Comparison of ENCODE assay signal across 11 cellular contexts in the genomic region with DNA sequence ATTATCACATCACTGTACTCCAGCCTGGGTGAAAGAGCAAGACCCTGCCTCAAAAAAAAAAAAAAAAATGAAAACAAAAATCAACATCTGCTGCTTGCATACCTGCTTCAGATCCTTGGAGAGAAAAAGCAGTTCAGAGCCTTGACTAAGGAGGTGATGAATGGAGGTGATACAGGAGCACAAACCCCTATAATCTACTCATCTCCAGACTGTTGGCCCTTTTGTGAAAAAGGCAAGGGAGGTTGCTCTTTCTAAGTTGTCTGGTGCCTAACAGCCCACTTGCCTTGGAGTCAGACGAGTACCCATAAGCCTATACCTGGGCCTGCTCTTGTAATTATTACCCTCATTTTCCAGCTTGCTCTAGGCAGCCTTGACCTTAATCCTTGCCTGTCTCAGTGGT. TPM values are rescaled to one million over a fixed set of nuclear protein-coding genes. Genes with fewer than 3 reads are reported as not detected.
DNase-seq lines count a peak whose midpoint lies in the region; TF ChIP-seq lines count a peak whose summit lies in the region.
"Had no signal": no experiment of that assay in that cellular context is flagged by ENCODE, and none has a peak within 500 bp of the region (broad histone marks: within the 10 kb centered on the region; RNA-seq: fewer than 3 reads in every experiment).

No MANE protein-coding gene starts in this region.

- H3K4me3 Mint-ChIP-seq in activated naive CD8-positive, alpha-beta T cell treated with anti-CD3 and anti-CD28 coated beads for 36 hours: peak overlapping the region; percentile 90
- H3K4me3 Mint-ChIP-seq in nephron progenitor cell: peak overlapping the region; percentile 95

- TF ChIP-seq CTCF in nephron progenitor cell (IDR thresholded peaks at IDR 0.05): no peak

- peak; percentile 11 for DNase-seq in NCI-H2171 treated with DMSO at 0.1 percent for 48 hours (lab: John Stamatoyannopoulos, UW)
- no peak for DNase-seq in NCI-H2171 (lab: John Stamatoyannopoulos, UW)
- DNase-seq in Jurkat, Clone E6-1 (ENCODE audit: low read depth, low spot score): no peak
- no peak for DNase-seq in activated naive CD8-positive, alpha-beta T cell treated with anti-CD3 and anti-CD28 coated beads for 36 hours
- no peak for DNase-seq in nephron progenitor cell
- DNase-seq in pons (ENCODE audit: low spot score): no peak
- DNase-seq in NCI-H2081 (lab: John Stamatoyannopoulos, UW): no peak
- DNase-seq in amniotic stem cell (lab: John Stamatoyannopoulos, UW): no peak
- DNase-seq: DMS79; effector CD8-positive, alpha-beta T cell; NCI-H146 had no signal

- peak overlapping the region; percentile 95 for H3K4me3 ChIP-seq in Jurkat, Clone E6-1 (ENCODE audit: low read length)

- no peaks in the 10 kb centered on the region for H3K27me3 Mint-ChIP-seq in activated naive CD8-positive, alpha-beta T cell treated with anti-CD3 and anti-CD28 coated beads for 36 hours
- H3K27me3 Mint-ChIP-seq in nephron progenitor cell (ENCODE audit: low read depth, poor library complexity): peaks cover 2% of the 10 kb centered on the region

- peaks cover 50% of the 10 kb centered on the region for H3K4me1 Mint-ChIP-seq in activated naive CD8-positive, alpha-beta T cell treated with anti-CD3 and anti-CD28 coated beads for 36 hours
- peaks cover 77% of the 10 kb centered on the region for H3K4me1 Mint-ChIP-seq in nephron progenitor cell

- no peak overlapping the region for H3K27ac Mint-ChIP-seq in activated naive CD8-positive, alpha-beta T cell treated with anti-CD3 and anti-CD28 coated beads for 36 hours
- H3K27ac Mint-ChIP-seq in nephron progenitor cell: no peak overlapping the region

- no peaks in the 10 kb centered on the region for H3K9me3 Mint-ChIP-seq in activated naive CD8-positive, alpha-beta T cell treated with anti-CD3 and anti-CD28 coated beads for 36 hours
- no peaks in the 10 kb centered on the region for H3K9me3 Mint-ChIP-seq in nephron progenitor cell

- H3K36me3 Mint-ChIP-seq in activated naive CD8-positive, alpha-beta T cell treated with anti-CD3 and anti-CD28 coated beads for 36 hours: peaks cover 26% of the 10 kb centered on the region
- H3K36me3 Mint-ChIP-seq in nephron progenitor cell (ENCODE audit: low read depth): peaks cover 10% of the 10 kb centered on the region

RNA-seq across cellular contexts. Expression of a gene that starts 1.4 kb away (rescaled TPM):
- 17.7 TPM for polyA plus RNA-seq in Jurkat, Clone E6-1 (2012; ENCODE audit: insufficient read depth, insufficient read length)
- total RNA-seq in activated naive CD8-positive, alpha-beta T cell treated with anti-CD3 and anti-CD28 coated beads for 36 hours: 10 to 100 TPM; 23.6 to 28.0 TPM

RNA-seq across cellular contexts. Expression of a gene that starts 1.7 kb away (rescaled TPM):
- polyA plus RNA-seq in Jurkat, Clone E6-1 (2012; ENCODE audit: insufficient read depth, insufficient read length): 12.0 TPM
- total RNA-seq in activated naive CD8-positive, alpha-beta T cell treated with anti-CD3 and anti-CD28 coated beads for 36 hours: 1 to 10 TPM; 5.7 to 6.2 TPM

RNA-seq across cellular contexts. Expression of a gene that starts 27.9 kb away (rescaled TPM):
- 11.6 TPM for polyA plus RNA-seq in Jurkat, Clone E6-1 (2012; ENCODE audit: insufficient read depth, insufficient read length)
- total RNA-seq in activated naive CD8-positive, alpha-beta T cell treated with anti-CD3 and anti-CD28 coated beads for 36 hours: 10 to 100 TPM; 11.8 to 12.0 TPM
